In the genomic region with DNA sequence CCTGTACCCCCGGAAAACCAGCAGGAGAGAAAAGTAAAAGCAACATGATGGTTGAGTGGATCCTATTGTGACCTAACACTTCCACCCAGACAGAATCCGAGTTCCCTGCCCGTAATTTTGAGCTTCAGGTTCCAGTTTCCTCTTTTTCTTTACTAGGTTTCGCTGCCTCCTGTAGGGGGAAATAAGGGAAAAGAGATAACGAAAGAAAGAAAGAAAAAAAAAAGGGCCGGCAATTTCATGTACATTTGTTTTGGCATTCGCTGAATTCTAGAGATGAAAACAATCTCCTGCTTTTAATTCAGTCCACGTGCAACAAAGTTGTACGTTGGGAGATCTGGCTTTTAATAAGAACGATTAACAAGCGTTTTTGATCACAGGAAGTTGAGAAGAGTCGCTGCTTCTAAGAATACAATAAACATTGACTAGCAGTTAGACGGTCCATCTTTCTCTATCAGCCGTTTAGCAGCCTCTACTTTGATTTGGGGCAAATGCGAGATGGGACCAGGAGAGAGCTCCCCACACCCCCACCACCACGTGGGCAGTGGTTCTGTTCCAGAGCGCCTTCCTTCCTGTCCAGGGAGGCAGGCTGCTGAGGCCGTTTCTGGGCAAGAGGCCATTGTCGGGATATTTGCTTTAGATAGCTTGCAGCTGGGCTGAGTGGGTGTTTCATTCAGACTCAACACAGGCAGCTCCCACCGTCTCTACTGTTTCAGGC, we compare ENCODE assay signal across 7 cellular contexts.
DNase-seq lines count a peak whose midpoint lies in the region; ATAC-seq, FAIRE-seq and TF ChIP-seq lines count a peak whose summit lies in the region.

No MANE protein-coding gene starts in this region.

- TF ChIP-seq CTCF in upper lobe of right lung (IDR thresholded peaks at IDR 0.05) (no peak), D721Med (IDR thresholded peaks at IDR 0.05; ENCODE audit: insufficient read depth, missing control alignments) (no peak)

- H3K36me3 ChIP-seq in duodenal mucosa (ENCODE audit: control insufficient read depth in 1 of 2, insufficient read depth in 2 of 2, low read length in 2 of 2) (no peaks in the 10 kb centered on the region), mucosa of stomach (ENCODE audit: control insufficient read depth, insufficient read depth, low read length) (no peaks in the 10 kb centered on the region), upper lobe of right lung (no peaks in the 10 kb centered on the region)

- ATAC-seq in upper lobe of right lung: peak; percentile 87

- peak overlapping the region; percentile 50 for H3K27ac ChIP-seq in duodenal mucosa (ENCODE audit: low read depth, low read length)
- peak overlapping the region; percentile 53 for H3K27ac ChIP-seq in upper lobe of right lung

- H3K27me3 ChIP-seq in duodenal mucosa (ENCODE audit: control insufficient read depth in 1 of 2, insufficient read depth in 2 of 2, low read length in 2 of 2): no peaks in the 10 kb centered on the region
- no peaks in the 10 kb centered on the region for H3K27me3 ChIP-seq in mucosa of stomach (ENCODE audit: control insufficient read depth, insufficient read depth, low read length)
- H3K27me3 ChIP-seq in upper lobe of right lung: no peaks in the 10 kb centered on the region

- intact Hi-C loops in upper lobe of right lung (cut with DNase I): no loop called here

- peak; percentile 40 for DNase-seq in H54 (ENCODE audit: insufficient read length, low spot score)
- peak; percentile 82 for DNase-seq in SKM-1 (lab: John Stamatoyannopoulos, UW; ENCODE audit: unreplicated experiment)
- DNase-seq in upper lobe of right lung: peak; percentile 80
- DNase-seq in D721Med (ENCODE audit: insufficient read length, low spot score): no peak
- DNase-seq in central memory CD4-positive, alpha-beta T cell: no peak

- H3K4me3 ChIP-seq in duodenal mucosa (ENCODE audit: low read depth in 1 of 2, low read length in 2 of 2): peak overlapping the region; percentile 2 to 47
- peak overlapping the region; percentile 29 for H3K4me3 ChIP-seq in mucosa of stomach (ENCODE audit: low read length)
- H3K4me3 ChIP-seq in upper lobe of right lung: peak overlapping the region; percentile 37

- no peaks in the 10 kb centered on the region for H3K9me3 ChIP-seq in duodenal mucosa (ENCODE audit: control insufficient read depth in 1 of 2, low read length in 2 of 2)
- no peaks in the 10 kb centered on the region for H3K9me3 ChIP-seq in mucosa of stomach (ENCODE audit: control insufficient read depth, low read length)
- H3K9me3 ChIP-seq in upper lobe of right lung: no peaks in the 10 kb centered on the region

- H3K9ac ChIP-seq in duodenal mucosa (ENCODE audit: low read depth in 1 of 2, low read length in 2 of 2) (no peak overlapping the region), mucosa of stomach (ENCODE audit: low read length) (peak overlapping the region; percentile 62)

- 0 out of 2 replicates have a peak, but pooled peaks have one; percentile 31 for TF ChIP-seq POLR2A in H54 (IDR thresholded peaks at IDR 0.05; ENCODE audit: low read depth, low read length)

- no peak for FAIRE-seq in H54 (lab: Jason Lieb, UNC)
- FAIRE-seq in D721Med (lab: Jason Lieb, UNC): no peak

- H3K4me1 ChIP-seq in duodenal mucosa (ENCODE audit: control insufficient read depth in 1 of 2, insufficient read depth in 2 of 2, low read length in 2 of 2): peaks cover 11 to 15% of the 10 kb centered on the region in 2 donors
- H3K4me1 ChIP-seq in mucosa of stomach (ENCODE audit: control insufficient read depth, insufficient read depth, low read length): peaks cover 21% of the 10 kb centered on the region
- peaks cover 7% of the 10 kb centered on the region for H3K4me1 ChIP-seq in upper lobe of right lung

Comparison
In these comparisons a context has a peak if more than half of its experiments do, and no peak if none do; other contexts are left out.
1. DNase-seq: peak in H54 (single experiment), SKM-1 (single experiment) and upper lobe of right lung (single experiment); none in D721Med (single experiment) and central memory CD4-positive, alpha-beta T cell (single experiment).
2. Peak in every context shown above with its lines, with median percentiles within 50 percentile points of each other: H3K4me3 ChIP-seq.